8 cellular contexts compared by ENCODE assay signal in the genomic region with DNA sequence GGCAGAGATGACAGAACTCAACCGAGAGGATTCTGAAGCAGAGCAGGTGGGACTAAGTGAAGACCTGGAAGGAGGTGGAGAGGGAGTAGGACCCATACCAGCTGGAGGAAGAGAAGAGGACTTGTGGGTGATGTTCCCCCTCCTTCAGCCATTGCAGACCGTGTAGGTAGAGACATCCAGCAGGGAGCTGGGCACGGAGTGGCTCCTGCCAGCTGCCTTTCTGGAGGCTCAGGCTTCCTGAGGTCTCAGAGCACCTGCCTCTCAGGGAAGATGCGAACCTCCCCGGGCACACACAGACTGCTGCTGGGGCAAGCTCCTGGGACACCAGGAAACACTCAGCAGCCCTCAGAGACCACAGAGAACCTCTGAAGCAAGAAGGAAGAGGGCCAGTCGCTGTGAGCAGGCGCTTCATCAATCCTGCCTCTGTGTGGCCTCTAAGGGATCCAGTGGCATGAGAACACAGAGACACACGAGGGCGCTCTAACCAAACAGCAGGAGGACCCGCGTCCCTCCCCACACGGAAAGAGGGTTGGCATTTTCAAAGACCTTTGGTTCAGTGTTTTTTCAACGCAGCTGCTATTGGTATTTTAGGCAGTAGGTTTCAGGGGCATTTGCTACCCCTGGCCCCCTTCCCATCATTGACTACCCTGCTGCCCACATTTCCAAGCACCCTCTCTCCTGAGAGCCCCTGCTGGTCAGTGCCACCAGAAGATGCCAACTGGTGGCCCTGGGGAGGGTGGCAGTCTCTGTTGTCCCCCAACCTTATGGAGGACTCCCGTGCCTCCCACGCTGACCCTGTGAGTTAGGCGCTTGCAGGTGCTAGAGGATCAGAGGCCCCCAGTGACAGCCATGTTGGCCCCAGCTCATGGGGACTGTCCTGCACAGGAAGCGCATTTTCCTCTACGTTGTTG.
DNase-seq lines count a peak whose midpoint lies in the region; ATAC-seq and TF ChIP-seq lines count a peak whose summit lies in the region.

No MANE protein-coding gene starts in this region.

- no peak overlapping the region; the same call in 1 of the 2 replicates for H2BK120ac ChIP-seq in IMR-90 (ENCODE audit: low read depth, low read length)

- peak; percentile 99 for TF ChIP-seq CTCF in IMR-90 (conservative IDR thresholded peaks at IDR 0.05; ENCODE audit: low read depth, low read length)
- peak; percentile 93 for TF ChIP-seq CTCF in OCI-LY1 (IDR thresholded peaks at IDR 0.05; ENCODE audit: low read length)

- H3K23ac ChIP-seq in IMR-90 (ENCODE audit: low read depth, low read length) = no peak overlapping the region

- H2AK9ac ChIP-seq in IMR-90 (replicated peaks; ENCODE audit: low read depth, low read length, poor library complexity) = peak overlapping the region; percentile 18

- H3K36me3 Mint-ChIP-seq in naive thymus-derived CD4-positive, alpha-beta T cell = peaks cover 0 to 12% (median 3%) of the 10 kb centered on the region in 5 donors

- H3K4me1 ChIP-seq in IMR-90 (ENCODE audit: control insufficient read depth, insufficient read depth, low read length) (no peaks in the 10 kb centered on the region), OCI-LY1 (ENCODE audit: insufficient read depth, low read length, severe bottlenecking) (peaks cover 25% of the 10 kb centered on the region)
- peaks cover 4 to 9% of the 10 kb centered on the region in 2 donors for H3K4me1 ChIP-seq in naive thymus-derived CD4-positive, alpha-beta T cell (ENCODE audit: control insufficient read depth in 2 of 2, insufficient read depth in 2 of 2, low read length in 2 of 2)

- no peak overlapping the region for H3K4me3 Mint-ChIP-seq in naive thymus-derived CD4-positive, alpha-beta T cell

- H3K27me3 ChIP-seq in IMR-90 (ENCODE audit: control insufficient read depth, insufficient read depth, low read length) = no peaks in the 10 kb centered on the region
- H3K27me3 ChIP-seq in OCI-LY1 (ENCODE audit: insufficient read depth, low read length) = no peaks in the 10 kb centered on the region
- no peaks in the 10 kb centered on the region for H3K27me3 ChIP-seq in naive thymus-derived CD4-positive, alpha-beta T cell (ENCODE audit: control insufficient read depth in 2 of 2, insufficient read depth in 2 of 2, low read length in 2 of 2)

- H2AFZ ChIP-seq in IMR-90 (replicated peaks; ENCODE audit: low read length, poor library complexity) (peak overlapping the region; percentile 2), OCI-LY1 (ENCODE audit: low read length) (no peak overlapping the region)

- no peaks in the 10 kb centered on the region for H3K79me2 ChIP-seq in OCI-LY1 (ENCODE audit: insufficient read depth, low read length)

- no peak overlapping the region for H3K18ac ChIP-seq in IMR-90 (ENCODE audit: low read depth, low read length)

- BruUV-seq in IMR-90 (replicated peaks; lab: Mats Ljungman, UMichigan) = no TSS peak

- peak; percentile 81 for DNase-seq in activated gamma-delta T cell treated with Interleukin-2 at 50 U/mL for 16 hours
- no peak for DNase-seq in activated gamma-delta T cell (lab: John Stamatoyannopoulos, UW)
- DNase-seq in IMR-90 = peak; percentile 80
- peak; percentile 86 for DNase-seq in activated CD8-positive, alpha-beta memory T cell treated with anti-CD3 and anti-CD28 coated beads, Interleukin-2, amount 50 U/mL, for 48 hours
- DNase-seq in erythroblast (lab: John Stamatoyannopoulos, UW) = peak; percentile 44 to 71
- DNase-seq in naive thymus-derived CD4-positive, alpha-beta T cell = peak; percentile 60 to 84 (median 76)
- peak; percentile 28 to 63 for DNase-seq in stimulated activated CD8-positive, alpha-beta memory T cell treated with anti-CD3 and anti-CD28 coated beads, Interleukin-7, amount 100 ng/mL, for 48 hours (ENCODE audit: extremely low read depth in 1 of 2, low read depth in 1 of 2)

- H3K9ac ChIP-seq in IMR-90 (ENCODE audit: low read depth, low read length) = no peak overlapping the region
- peak overlapping the region; percentile 21; the same call in 1 of the 2 replicates for H3K9ac ChIP-seq in OCI-LY1 (ENCODE audit: low read length)

- no peaks in the 10 kb centered on the region for H3K79me1 ChIP-seq in IMR-90 (ENCODE audit: low read depth in 1 of 2, low read length in 2 of 2)

- H3K4me2 ChIP-seq in IMR-90 (ENCODE audit: low read depth, low read length) (no peak overlapping the region), OCI-LY1 (ENCODE audit: low read length) (peak overlapping the region; percentile 10; the same call in 1 of the 2 replicates)

- peak; percentile 99 for ATAC-seq in IMR-90 (ENCODE audit: low read depth)
- ATAC-seq in naive thymus-derived CD4-positive, alpha-beta T cell = peak; percentile 97

- H2BK5ac ChIP-seq in IMR-90 (ENCODE audit: low read depth, low read length, poor library complexity, severe bottlenecking) = no peak overlapping the region

- peaks cover 0 to 32% (median 8%) of the 10 kb centered on the region in 7 donors for H3K4me1 Mint-ChIP-seq in naive thymus-derived CD4-positive, alpha-beta T cell

- CTCF ChIA-PET in IMR-90 (lab: Yijun Ruan, JAX) = interaction anchor here (0.6 to 1.5 kb wide), 6 partner anchors 87 to 603 kb away, joined by 3 to 5 read pairs (median 4); no protein-coding TSS in a partner anchor
- CTCF ChIA-PET in naive thymus-derived CD4-positive, alpha-beta T cell (lab: Charles Lee) = interaction anchor here (0.7 to 7.6 kb wide), 6 partner anchors 16 to 599 kb away, joined by 3 to 56 read pairs (median 4); no protein-coding TSS in a partner anchor

- H3K9me2 ChIP-seq in OCI-LY1 (ENCODE audit: low read depth, low read length) = no peaks in the 10 kb centered on the region

- in situ Hi-C loops in IMR-90 (cut with MboI; ENCODE audit: low sequenced_read_pairs) = loop anchor here (5.0 to 10.0 kb wide), 2 partner anchors 223 to 571 kb away; no protein-coding TSS in a partner anchor

- 68% methylated on average over 8 of the region's 18 CpGs; no CpG with 5 or more reads in 1 of the 2 experiments for WGBS in IMR-90 (ENCODE audit: extremely low coverage in 2 of 2, insufficient read length in 1 of 2), 2 experiments

- POLR2A ChIA-PET in IMR-90 (lab: Charles Lee; ENCODE audit: unreplicated experiment) = no interaction called here
- POLR2A ChIA-PET in naive thymus-derived CD4-positive, alpha-beta T cell (lab: Charles Lee) = no interaction called here

- 0 out of 2 replicates have a peak overlapping the region, but pooled peaks have one; percentile 3 for H3K4ac ChIP-seq in IMR-90 (ENCODE audit: low read depth, low read length)

- dilution Hi-C loops in IMR-90 (cut with HindIII; ENCODE audit: low sequenced_read_pairs, unreplicated experiment) = no loop called here

- H3F3A ChIP-seq in OCI-LY1 (ENCODE audit: insufficient read depth, low read length) = no peaks in the 10 kb centered on the region

- no peak overlapping the region for H3K27ac ChIP-seq in IMR-90 (ENCODE audit: insufficient read depth, low read length)
- H3K27ac ChIP-seq in OCI-LY1 (ENCODE audit: low read depth, low read length, poor library complexity, severe bottlenecking) = peak overlapping the region; percentile 54
- no peak overlapping the region for H3K27ac ChIP-seq in naive thymus-derived CD4-positive, alpha-beta T cell (ENCODE audit: low read depth, low read length)

- no peaks in the 10 kb centered on the region for H4K20me1 ChIP-seq in IMR-90 (ENCODE audit: insufficient read depth, low read length)
- no peaks in the 10 kb centered on the region for H4K20me1 ChIP-seq in OCI-LY1 (ENCODE audit: insufficient read depth, low read length)

- H4K5ac ChIP-seq in IMR-90 (ENCODE audit: low read depth, low read length) = no peak overlapping the region

- no peak overlapping the region for H2BK15ac ChIP-seq in IMR-90 (ENCODE audit: low read depth, low read length)

- H3K9me1 ChIP-seq in IMR-90 (ENCODE audit: insufficient read depth, low read length) = no peaks in the 10 kb centered on the region

- peak overlapping the region; percentile 1; the same call in 1 of the 2 replicates for H4K91ac ChIP-seq in IMR-90 (ENCODE audit: insufficient read depth, low read depth, low read length)

- H3K36me3 ChIP-seq in IMR-90 (ENCODE audit: control insufficient read depth, insufficient read depth, low read length) (no peaks in the 10 kb centered on the region; the same call in 1 of the 2 replicates), OCI-LY1 (ENCODE audit: insufficient read depth, low read length) (no peaks in the 10 kb centered on the region)
- no peaks in the 10 kb centered on the region for H3K36me3 ChIP-seq in naive thymus-derived CD4-positive, alpha-beta T cell (ENCODE audit: control insufficient read depth in 2 of 3, insufficient read depth in 3 of 3, low read length in 3 of 3)

- intact Hi-C loops in IMR-90 (cut with micrococcal nuclease) = loop anchor here (1.0 to 5.0 kb wide), 6 partner anchors 221 to 763 kb away; partner anchors contain the start of genes FOXJ3 and HIVEP3
- intact Hi-C loops in naive thymus-derived CD4-positive, alpha-beta T cell (cut with micrococcal nuclease) = loop anchor here (1.0 to 10.0 kb wide), 14 partner anchors 84 to 599 kb away; no protein-coding TSS in a partner anchor

- peak; percentile 57; the same call in 1 of the 2 replicates for TF ChIP-seq POLR2A in IMR-90 (IDR thresholded peaks at IDR 0.05; ENCODE audit: low read depth, low read length)
- TF ChIP-seq POLR2A in erythroblast (IDR thresholded peaks at IDR 0.05; ENCODE audit: low read length) = no peak

- H3K4me3 ChIP-seq in IMR-90 (ENCODE audit: insufficient read depth, low read depth, low read length) = no peak overlapping the region
- no peak overlapping the region for H3K4me3 ChIP-seq in OCI-LY1 (ENCODE audit: low read depth, low read length, poor library complexity, severe bottlenecking)
- H3K4me3 ChIP-seq in naive thymus-derived CD4-positive, alpha-beta T cell (ENCODE audit: low read length) = no peak overlapping the region

- H3K27ac Mint-ChIP-seq in naive thymus-derived CD4-positive, alpha-beta T cell = no peak overlapping the region

- no peak overlapping the region for H3K14ac ChIP-seq in IMR-90 (replicated peaks; ENCODE audit: low read depth, low read length)

- H4K8ac ChIP-seq in IMR-90 (ENCODE audit: low read depth in 2 of 2, low read length in 2 of 2) = no peak overlapping the region

- H3K27me3 Mint-ChIP-seq in naive thymus-derived CD4-positive, alpha-beta T cell = no peaks in the 10 kb centered on the region

- H2BK20ac ChIP-seq in IMR-90 (ENCODE audit: low read depth, low read length) = no peak overlapping the region

- TF ChIP-seq RAD21 in IMR-90 (IDR thresholded peaks at IDR 0.05; ENCODE audit: low read length) = peak; percentile 100

- no peak overlapping the region for H3K56ac ChIP-seq in IMR-90 (ENCODE audit: extremely low read depth, insufficient read depth, low read length)

- no peaks in the 10 kb centered on the region for H3K9me3 Mint-ChIP-seq in naive thymus-derived CD4-positive, alpha-beta T cell

- peak overlapping the region; percentile 59; the same call in 1 of the 2 replicates for H2AK5ac ChIP-seq in IMR-90 (ENCODE audit: low read depth, low read length)

- H3K9me3 ChIP-seq in IMR-90 (ENCODE audit: control insufficient read depth, insufficient read depth, low read length) = no peaks in the 10 kb centered on the region
- no peaks in the 10 kb centered on the region for H3K9me3 ChIP-seq in OCI-LY1 (ENCODE audit: low read length)
- no peaks in the 10 kb centered on the region for H3K9me3 ChIP-seq in naive thymus-derived CD4-positive, alpha-beta T cell (ENCODE audit: control insufficient read depth in 2 of 3, low read length in 3 of 3)

TF ChIP-seq in IMR-90, 13 proteins besides CTCF, POLR2A, EP300 and RAD21 (continues in another document):
- no peak for TF ChIP-seq RFX5 (IDR thresholded peaks at IDR 0.05; ENCODE audit: low read depth, low read length)
- TF ChIP-seq SMC3 (IDR thresholded peaks at IDR 0.05; ENCODE audit: low read depth, low read length) = peak; percentile 99
